In the genomic region with DNA sequence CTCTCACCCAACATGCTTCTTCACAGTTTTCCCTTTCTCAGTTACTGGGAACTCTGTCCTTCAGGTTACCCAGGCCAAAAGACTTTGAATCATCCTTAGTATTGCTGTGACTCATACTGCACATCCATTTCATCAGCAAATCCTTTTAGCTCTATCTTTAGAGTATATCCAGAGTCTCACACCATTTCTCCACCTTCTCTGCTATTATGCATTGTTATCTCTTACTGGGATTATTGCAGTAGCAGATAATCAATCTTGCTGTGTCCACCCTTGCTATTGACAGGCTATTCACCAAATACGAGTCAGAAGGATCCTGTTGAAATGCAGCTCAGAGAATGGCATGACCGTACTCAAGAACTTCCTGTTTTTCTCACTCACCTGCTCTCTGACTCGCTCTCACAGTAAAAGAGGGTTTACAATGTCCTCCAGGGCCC, we compare ENCODE assay signal across 8 cellular contexts. TPM values are rescaled to one million over a fixed set of nuclear protein-coding genes. Genes with fewer than 3 reads are reported as not detected.
DNase-seq lines count a peak whose midpoint lies in the region; ATAC-seq and TF ChIP-seq lines count a peak whose summit lies in the region.

No MANE protein-coding gene starts in this region.

- no peaks in the 10 kb centered on the region for H3K4me1 ChIP-seq in adrenal gland (replicated peaks in 1 of 2)

- ATAC-seq in GM19438 (IDR thresholded peaks at IDR 0.05; ENCODE audit: low read depth, unreplicated experiment) (peak; percentile 66), HG03342 (IDR thresholded peaks at IDR 0.05; ENCODE audit: unreplicated experiment) (peak; percentile 80)

- TF ChIP-seq CTCF in kidney epithelial cell (IDR thresholded peaks at IDR 0.05; ENCODE audit: insufficient read depth, low read length, poor library complexity, severe bottlenecking) (no peak), adrenal gland (IDR thresholded peaks at IDR 0.05) (no peak)

- H3K4me3 ChIP-seq in kidney epithelial cell (ENCODE audit: low read depth, low read length) (no peak overlapping the region), adrenal gland (no peak overlapping the region)

- H3K27me3 ChIP-seq in kidney epithelial cell (ENCODE audit: control insufficient read depth, insufficient read depth, low read length), result no peaks in the 10 kb centered on the region
- H3K27me3 ChIP-seq in adrenal gland, result no peaks in the 10 kb centered on the region

- 52 to 75% (median 69%) methylated on average over 3 of the region's 3 CpGs for WGBS in adrenal gland, 4 donors

- no peak overlapping the region for H3K27ac ChIP-seq in adrenal gland

- H3K36me3 ChIP-seq in kidney epithelial cell (ENCODE audit: control insufficient read depth, insufficient read depth, low read length) (no peaks in the 10 kb centered on the region), adrenal gland (replicated peaks in 1 of 2) (no peaks in the 10 kb centered on the region)

- DNase-seq in DMS153 treated with DMSO at 0.1 percent for 48 hours (lab: John Stamatoyannopoulos, UW; ENCODE audit: unreplicated experiment) (peak; percentile 81), SHP77 treated with DMSO at 0.1 percent for 48 hours (lab: John Stamatoyannopoulos, UW) (peak; percentile 50), kidney epithelial cell (ENCODE audit: low read depth) (peak; percentile 47), adrenal gland (no peak), NCI-H82 treated with DMSO at 0.1 percent for 48 hours (lab: John Stamatoyannopoulos, UW; ENCODE audit: unreplicated experiment) (no peak)
- DNase-seq in stimulated activated CD4-positive, alpha-beta T cell treated with anti-CD3 and anti-CD28 coated beads, Interleukin-4, amount 100 ng/mL, for 24 hours, result no peak

- TF ChIP-seq POLR2A in adrenal gland (IDR thresholded peaks at IDR 0.05), result no peak

- peaks cover 0 to 6% (median 0%) of the 10 kb centered on the region in 3 donors for H3K9me3 ChIP-seq in adrenal gland (replicated peaks in 1 of 3)

- intact Hi-C loops in adrenal gland (cut with DNase I), result no loop called here

RNA-seq across cellular contexts. Expression of a gene that starts 57.3 kb away (rescaled TPM):
- total RNA-seq in kidney epithelial cell, result 14.8 and 21.5 TPM in 2 replicates
- total RNA-seq in adrenal gland, result 10 to 100 TPM; 15.0 to 33.9 (median 22.0) TPM
- 10 to 100 TPM in 1 of 3 donors, 1 to 10 TPM in 2; 6.4 to 21.5 (median 6.7) TPM for polyA plus RNA-seq in adrenal gland

Comparison
In these comparisons a context has a peak if more than half of its experiments do, and no peak if none do; other contexts are left out.
1. DNase-seq: peak in DMS153 treated with DMSO at 0.1 percent for 48 hours (single experiment), SHP77 treated with DMSO at 0.1 percent for 48 hours (single experiment) and kidney epithelial cell (single experiment); none in adrenal gland (0 of 7), NCI-H82 treated with DMSO at 0.1 percent for 48 hours (single experiment) and stimulated activated CD4-positive, alpha-beta T cell treated with anti-CD3 and anti-CD28 coated beads, Interleukin-4, amount 100 ng/mL, for 24 hours (single experiment).